Comparison of ENCODE assay signal across 10 cellular contexts in genomic region chrX:17613979-17614572, GRCh38.
DNase-seq lines count a peak whose midpoint lies in the region; ATAC-seq, FAIRE-seq and TF ChIP-seq lines count a peak whose summit lies in the region.
"Had no signal": no experiment of that assay in that cellular context is flagged by ENCODE, and none has a peak within 500 bp of the region (broad histone marks: within the 10 kb centered on the region; RNA-seq: fewer than 3 reads in every experiment).

No MANE protein-coding gene starts in this region.

- FAIRE-seq in pancreas (lab: Jason Lieb, UNC): no peak

- ATAC-seq in HG03095 (IDR thresholded peaks at IDR 0.05; ENCODE audit: unreplicated experiment) (peak; percentile 54), pancreas (peak; percentile 80 to 95 (median 90))
- ATAC-seq: effector memory CD8-positive, alpha-beta T cell had no signal

- H3K4me3 Mint-ChIP-seq in neural progenitor cell: no peak overlapping the region
- H3K4me3 Mint-ChIP-seq: effector memory CD8-positive, alpha-beta T cell had no signal

- WGBS in pancreas, 2 donors: 29 to 40% methylated on average over 5 of the region's 5 CpGs

- no peaks in the 10 kb centered on the region for H3F3A ChIP-seq in neural progenitor cell (ENCODE audit: low read depth)

- DNase-seq in NCI-H2196 (lab: John Stamatoyannopoulos, UW; ENCODE audit: unreplicated experiment) (peak; percentile 26), NCI-H2196 treated with DMSO at 0.1 percent for 48 hours (lab: John Stamatoyannopoulos, UW; ENCODE audit: unreplicated experiment) (no peak), SKM-1 (lab: John Stamatoyannopoulos, UW; ENCODE audit: unreplicated experiment) (peak; percentile 2), pancreas (peak in 4 of 6 donors; percentile 39 to 61 (median 51)), neural progenitor cell (ENCODE audit: low spot score) (no peak), DMS153 (lab: John Stamatoyannopoulos, UW) (no peak), coronary artery (ENCODE audit: low spot score) (no peak)
- DNase-seq: effector memory CD8-positive, alpha-beta T cell had no signal

- H3K4me1 ChIP-seq in pancreas (peaks cover 0 to 6% (median 0%) of the 10 kb centered on the region in 3 donors), neural progenitor cell (peaks cover 3% of the 10 kb centered on the region)
- H3K4me1 ChIP-seq: upper lobe of left lung had no signal

- H3K79me2 ChIP-seq in neural progenitor cell (ENCODE audit: low read depth): no peaks in the 10 kb centered on the region

- H2AFZ ChIP-seq in neural progenitor cell (replicated peaks): no peak overlapping the region

- no peak overlapping the region for H3K9ac ChIP-seq in neural progenitor cell

- H3K27ac ChIP-seq in pancreas: peak overlapping the region in 2 of 4 donors; percentile 50 to 64
- H3K27ac ChIP-seq in neural progenitor cell: no peak overlapping the region
- H3K27ac ChIP-seq in coronary artery: no peak overlapping the region
- H3K27ac ChIP-seq: upper lobe of left lung had no signal

- peaks cover 6% of the 10 kb centered on the region for H4K20me1 ChIP-seq in neural progenitor cell (ENCODE audit: low read depth)

- H3K4me2 ChIP-seq in neural progenitor cell: no peak overlapping the region

- peaks cover 3% of the 10 kb centered on the region for H3K9me3 Mint-ChIP-seq in neural progenitor cell
- H3K9me3 Mint-ChIP-seq: effector memory CD8-positive, alpha-beta T cell had no signal

- H3K27me3 ChIP-seq in pancreas (no peaks in the 10 kb centered on the region), neural progenitor cell (no peaks in the 10 kb centered on the region)
- H3K27me3 ChIP-seq: upper lobe of left lung had no signal

- H3K4me3 ChIP-seq in pancreas: no peak overlapping the region
- no peak overlapping the region for H3K4me3 ChIP-seq in neural progenitor cell
- H3K4me3 ChIP-seq in coronary artery: no peak overlapping the region
- H3K4me3 ChIP-seq: upper lobe of left lung had no signal

- H3K36me3 ChIP-seq in pancreas: no peaks in the 10 kb centered on the region
- no peaks in the 10 kb centered on the region for H3K36me3 ChIP-seq in neural progenitor cell
- H3K36me3 ChIP-seq: upper lobe of left lung had no signal

- peaks cover 51% of the 10 kb centered on the region for H3K4me1 Mint-ChIP-seq in neural progenitor cell

- no peaks in the 10 kb centered on the region for H3K9me3 ChIP-seq in pancreas
- H3K9me3 ChIP-seq in neural progenitor cell (ENCODE audit: low read depth): no peaks in the 10 kb centered on the region
- H3K9me3 ChIP-seq: upper lobe of left lung had no signal

- H3K27me3 Mint-ChIP-seq in neural progenitor cell (ENCODE audit: insufficient read depth, low read depth): peaks cover 7% of the 10 kb centered on the region
- H3K27me3 Mint-ChIP-seq: effector memory CD8-positive, alpha-beta T cell had no signal

- no peak overlapping the region for H3K27ac Mint-ChIP-seq in neural progenitor cell
- H3K27ac Mint-ChIP-seq: effector memory CD8-positive, alpha-beta T cell had no signal

- H3K36me3 Mint-ChIP-seq in neural progenitor cell: no peaks in the 10 kb centered on the region

- TF ChIP-seq CTCF in pancreas (IDR thresholded peaks at IDR 0.05) (no peak), neural progenitor cell (IDR thresholded peaks at IDR 0.05) (no peak), coronary artery (IDR thresholded peaks at IDR 0.05) (no peak)

- intact Hi-C loops in pancreas (cut with DNase I): no loop called here

Comparison
In these comparisons a context has a peak if more than half of its experiments do, and no peak if none do; other contexts are left out.
1. DNase-seq: peak in NCI-H2196 (single experiment), SKM-1 (single experiment) and pancreas (4 of 6); none in NCI-H2196 treated with DMSO at 0.1 percent for 48 hours (single experiment), neural progenitor cell (single experiment), DMS153 (single experiment) and coronary artery (single experiment).